ENCODE assay signal across 10 cellular contexts in genomic region chr4:174808119-174808518, GRCh38. TPM values are rescaled to one million over a fixed set of nuclear protein-coding genes. Genes with fewer than 3 reads are reported as not detected.
"Had no signal": no experiment of that assay in that cellular context is flagged by ENCODE, and none has a peak within 500 bp of the region (broad histone marks: within the 10 kb centered on the region; RNA-seq: fewer than 3 reads in every experiment).

No MANE protein-coding gene starts in this region.

- H3K9ac ChIP-seq: GM23248 had no signal

- H3K27ac ChIP-seq: GM23248 had no signal

- H2AFZ ChIP-seq: GM23248 had no signal

- ATAC-seq: K562 had no signal

- DNase-seq: GM23248, GOT3, H7, HCEC 1CT, IMR-90, KG1 had no signal

- FAIRE-seq: HTR-8/SVneo, K562 had no signal

- H3K4me3 ChIP-seq: GM23248, K562 had no signal

RNA-seq across cellular contexts. Expression of gene GLRA3, which starts 20.9 kb away (rescaled TPM):
- total RNA-seq: GM23248, H4, HT-29, IMR-90 had no signal
- polyA plus RNA-seq: GM23248, IMR-90 had no signal
